ENCODE assay signal across 12 cellular contexts in the genomic region with DNA sequence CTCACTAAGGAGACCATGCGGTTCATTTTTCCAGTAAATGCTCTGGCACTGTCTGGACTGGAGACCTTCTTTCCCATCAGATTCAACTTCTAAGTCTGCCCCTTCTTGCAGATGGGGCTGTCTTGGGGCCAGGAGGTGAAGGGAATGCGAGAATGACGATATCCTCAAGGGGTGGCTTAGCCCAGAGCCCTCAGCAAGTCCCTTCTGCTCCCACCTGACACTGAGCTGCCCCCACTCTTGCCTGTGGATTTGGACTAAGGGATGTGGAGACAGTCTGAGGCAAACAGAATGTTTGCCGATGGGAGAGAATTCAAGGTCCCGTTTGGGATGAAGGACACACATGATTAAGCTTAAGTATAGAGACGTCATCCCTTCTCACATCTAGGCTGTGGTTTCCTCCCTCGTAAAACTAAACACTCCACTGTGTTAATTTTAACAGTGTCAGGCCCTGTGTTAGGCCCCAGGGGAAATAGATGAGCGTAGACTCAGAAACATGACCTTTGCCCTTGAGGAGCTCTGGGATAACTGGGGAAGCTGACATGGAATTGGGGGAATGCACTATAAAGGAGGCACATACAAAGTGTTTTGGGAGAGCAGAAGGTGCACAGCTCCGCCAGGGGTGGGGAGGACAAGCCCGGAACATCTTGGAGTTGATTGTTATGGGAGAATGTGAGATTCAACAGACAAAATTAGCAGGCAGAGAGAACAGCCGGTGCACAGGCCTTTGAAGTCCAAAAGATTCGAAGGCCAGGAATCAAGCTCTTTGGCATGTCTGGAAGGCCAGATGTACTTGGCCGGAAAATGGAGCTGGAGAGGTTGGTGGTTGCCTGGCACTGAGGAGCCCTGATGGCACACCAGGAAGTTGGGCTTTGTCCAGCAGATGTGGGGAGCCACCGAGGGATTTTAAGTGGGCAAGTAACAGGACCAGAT.
DNase-seq lines count a peak whose midpoint lies in the region; ATAC-seq, FAIRE-seq and TF ChIP-seq lines count a peak whose summit lies in the region.
"Had no signal": no experiment of that assay in that cellular context is flagged by ENCODE, and none has a peak within 500 bp of the region (broad histone marks: within the 10 kb centered on the region; RNA-seq: fewer than 3 reads in every experiment).

No MANE protein-coding gene starts in this region.

- no peak for TF ChIP-seq CTCF in nephron progenitor cell (IDR thresholded peaks at IDR 0.05)
- no peak for TF ChIP-seq CTCF in A673 (conservative IDR thresholded peaks at IDR 0.05; ENCODE audit: low read depth, low read length)

- H3K27me3 ChIP-seq in A673 (replicated peaks; ENCODE audit: insufficient read depth, low read depth, low read length, poor library complexity), result no peaks in the 10 kb centered on the region

- no peaks in the 10 kb centered on the region for H3K9me3 ChIP-seq in SK-N-MC (ENCODE audit: low read depth, low read length)
- H3K9me3 ChIP-seq in A673 (ENCODE audit: low read depth, low read length, poor library complexity, severe bottlenecking), result no peaks in the 10 kb centered on the region
- H3K9me3 ChIP-seq: prostate gland, SK-N-SH had no signal

- peak overlapping the region; percentile 6 for H3K9ac ChIP-seq in SK-N-MC (ENCODE audit: insufficient read length)
- H3K9ac ChIP-seq: SK-N-SH had no signal

- H3K27me3 Mint-ChIP-seq in nephron progenitor cell (ENCODE audit: low read depth, poor library complexity), result peaks cover 5% of the 10 kb centered on the region
- H3K27me3 Mint-ChIP-seq in activated T-cell treated with anti-CD3 and anti-CD28 coated beads, Interleukin-2, amount 50 U/mL, for 72 hours (ENCODE audit: low read depth), result no peaks in the 10 kb centered on the region

- POLR2A ChIA-PET in A673 (lab: Charles Lee; ENCODE audit: low non-redundant PET), result no interaction called here

- H3K27ac ChIP-seq in SK-N-MC, result no peak overlapping the region
- H3K27ac ChIP-seq in A673 (ENCODE audit: low read depth, low read length, poor library complexity, severe bottlenecking), result no peak overlapping the region
- H3K27ac ChIP-seq: prostate gland had no signal

- H3K36me3 Mint-ChIP-seq in nephron progenitor cell (ENCODE audit: low read depth), result peaks cover 31% of the 10 kb centered on the region
- no peaks in the 10 kb centered on the region for H3K36me3 Mint-ChIP-seq in activated T-cell treated with anti-CD3 and anti-CD28 coated beads, Interleukin-2, amount 50 U/mL, for 72 hours (ENCODE audit: insufficient read depth in 2 of 2)

- ATAC-seq in GM21825 (IDR thresholded peaks at IDR 0.05; ENCODE audit: unreplicated experiment), result peak; percentile 73
- ATAC-seq in activated T-cell treated with anti-CD3 and anti-CD28 coated beads, Interleukin-2, amount 50 U/mL, for 72 hours (replicated peaks in 1 of 2), result no peak

- intact Hi-C loops in A673 (cut with micrococcal nuclease; ENCODE audit: unreplicated experiment), result no loop called here

- CTCF ChIA-PET in A673 (lab: Charles Lee), result no interaction called here

- no TSS peak for BruUV-seq in A673 (replicated peaks; lab: Mats Ljungman, UMichigan)

- H3K27ac Mint-ChIP-seq in nephron progenitor cell, result peak overlapping the region; percentile 93
- H3K27ac Mint-ChIP-seq in activated T-cell treated with anti-CD3 and anti-CD28 coated beads, Interleukin-2, amount 50 U/mL, for 72 hours, result no peak overlapping the region
- H3K27ac Mint-ChIP-seq: HFFc6 had no signal

- FAIRE-seq in GM12892 (lab: Jason Lieb, UNC), result peak; percentile 14

- H3K4me1 Mint-ChIP-seq in nephron progenitor cell, result peaks cover 71% of the 10 kb centered on the region
- H3K4me1 Mint-ChIP-seq in activated T-cell treated with anti-CD3 and anti-CD28 coated beads, Interleukin-2, amount 50 U/mL, for 72 hours (ENCODE audit: low read depth), result no peaks in the 10 kb centered on the region

- no peak for TF ChIP-seq POLR2A in GM12892 (IDR thresholded peaks at IDR 0.05; ENCODE audit: low read depth, low read length)

- peak overlapping the region; percentile 32 for H3K4me3 Mint-ChIP-seq in nephron progenitor cell
- H3K4me3 Mint-ChIP-seq in activated T-cell treated with anti-CD3 and anti-CD28 coated beads, Interleukin-2, amount 50 U/mL, for 72 hours, result no peak overlapping the region
- H3K4me3 Mint-ChIP-seq: HFFc6 had no signal

- H3K4me3 ChIP-seq in SK-N-MC (no peak overlapping the region), A673 (ENCODE audit: low read depth, low read length, poor library complexity, severe bottlenecking) (no peak overlapping the region)
- H3K4me3 ChIP-seq: prostate gland had no signal

- DNase-seq in GM12892 (ENCODE audit: insufficient read length) (no peak), SK-N-MC (ENCODE audit: low read depth, low spot score) (no peak), nephron progenitor cell (no peak), A673 (ENCODE audit: low spot score) (no peak), SIG-M5 treated with dmso at 0.1 percent for 504 hours (lab: John Stamatoyannopoulos, UW; ENCODE audit: unreplicated experiment) (no peak), A172 (ENCODE audit: low spot score) (no peak)
- DNase-seq in activated T-cell treated with anti-CD3 and anti-CD28 coated beads, Interleukin-2, amount 50 U/mL, for 72 hours, result no peak
- DNase-seq: activated T-cell treated with anti-CD3 and anti-CD28 coated beads for 4 hours, HFFc6, SK-N-SH had no signal

- H3K9me3 Mint-ChIP-seq in nephron progenitor cell, result no peaks in the 10 kb centered on the region
- no peaks in the 10 kb centered on the region for H3K9me3 Mint-ChIP-seq in activated T-cell treated with anti-CD3 and anti-CD28 coated beads, Interleukin-2, amount 50 U/mL, for 72 hours
- H3K9me3 Mint-ChIP-seq: HFFc6 had no signal

- H3K4me1 ChIP-seq in A673 (ENCODE audit: insufficient read depth, low read length, poor library complexity, severe bottlenecking), result no peaks in the 10 kb centered on the region
- H3K4me1 ChIP-seq: prostate gland had no signal

- H3K36me3 ChIP-seq in SK-N-MC (ENCODE audit: insufficient read depth, low read length) (no peaks in the 10 kb centered on the region), A673 (ENCODE audit: insufficient read depth, low read length, poor library complexity, severe bottlenecking) (no peaks in the 10 kb centered on the region)
- H3K36me3 ChIP-seq: prostate gland had no signal
